Comparison of ENCODE assay signal across 9 cellular contexts in genomic region chr19:49746206-49746958, GRCh38. TPM values are rescaled to one million over a fixed set of nuclear protein-coding genes. Genes with fewer than 3 reads are reported as not detected.
DNase-seq lines count a peak whose midpoint lies in the region; ATAC-seq and TF ChIP-seq lines count a peak whose summit lies in the region.
"Had no signal": no experiment of that assay in that cellular context is flagged by ENCODE, and none has a peak within 500 bp of the region (broad histone marks: within the 10 kb centered on the region; RNA-seq: fewer than 3 reads in every experiment).

No MANE protein-coding gene starts in this region.

- H3K4me1 Mint-ChIP-seq in activated CD4-positive, alpha-beta memory T cell treated with anti-CD3 and anti-CD28 coated beads, Interleukin-2, amount 10 ng/mL, durations not matched to agents 7 days and 5 days = no peaks in the 10 kb centered on the region

- peaks cover 6% of the 10 kb centered on the region for H3K9me3 Mint-ChIP-seq in activated CD4-positive, alpha-beta memory T cell treated with anti-CD3 and anti-CD28 coated beads, Interleukin-2, amount 10 ng/mL, durations not matched to agents 7 days and 5 days

- DNase-seq in DMS 273 (lab: John Stamatoyannopoulos, UW; ENCODE audit: unreplicated experiment) (peak; percentile 30), DMS 273 treated with DMSO at 0.1 percent for 48 hours (lab: John Stamatoyannopoulos, UW) (no peak), fibroblast of pulmonary artery (ENCODE audit: low read depth) (peak; percentile 46), spleen (peak; percentile 83), dedifferentiated amniotic fluid mesenchymal stem cell (ENCODE audit: extremely low spot score) (no peak), KBM-7 (no peak)
- peak; percentile 23 for DNase-seq in activated CD4-positive, alpha-beta memory T cell treated with anti-CD3 and anti-CD28 coated beads, Interleukin-2, amount 10 ng/mL, durations not matched to agents 7 days and 5 days

- H3K4me1 ChIP-seq in spleen = no peaks in the 10 kb centered on the region

- no peaks in the 10 kb centered on the region for H3K36me3 Mint-ChIP-seq in activated CD4-positive, alpha-beta memory T cell treated with anti-CD3 and anti-CD28 coated beads, Interleukin-2, amount 10 ng/mL, durations not matched to agents 7 days and 5 days (ENCODE audit: low read depth)

- no peak for ATAC-seq in GM18517 (IDR thresholded peaks at IDR 0.05; ENCODE audit: unreplicated experiment)

- CTCF ChIA-PET in activated CD4-positive, alpha-beta memory T cell treated with anti-CD3 and anti-CD28 coated beads, Interleukin-2, amount 10 ng/mL, durations not matched to agents 7 days and 5 days (lab: Charles Lee) = no interaction called here

- H3K27me3 ChIP-seq in spleen (replicated peaks in 1 of 7) = no peaks in the 10 kb centered on the region

- 47 to 69% (median 56%) methylated on average over 45 to 52 of the region's 52 CpGs for WGBS in spleen, 5 donors

- POLR2A ChIA-PET in activated CD4-positive, alpha-beta memory T cell treated with anti-CD3 and anti-CD28 coated beads, Interleukin-2, amount 10 ng/mL, durations not matched to agents 7 days and 5 days (lab: Charles Lee) = interaction anchor here (0.6 to 1.3 kb wide), 2 partner anchors 14 to 503 kb away, joined by 3 read pairs; no protein-coding TSS in a partner anchor

- H3K4me3 Mint-ChIP-seq in activated CD4-positive, alpha-beta memory T cell treated with anti-CD3 and anti-CD28 coated beads, Interleukin-2, amount 10 ng/mL, durations not matched to agents 7 days and 5 days = no peak overlapping the region

- no peaks in the 10 kb centered on the region for H3K36me3 ChIP-seq in spleen

- intact Hi-C loops in spleen (cut with DNase I; ENCODE audit: low total_unique reads) = no loop called here

- no peak overlapping the region for H3K27ac Mint-ChIP-seq in activated CD4-positive, alpha-beta memory T cell treated with anti-CD3 and anti-CD28 coated beads, Interleukin-2, amount 10 ng/mL, durations not matched to agents 7 days and 5 days

- TF ChIP-seq CTCF in fibroblast of pulmonary artery (IDR thresholded peaks at IDR 0.05; ENCODE audit: low read length, missing control alignments) = no peak
- no peak for TF ChIP-seq CTCF in spleen (IDR thresholded peaks at IDR 0.05 in 8 of 11, conservative IDR thresholded peaks at IDR 0.05 in 3 of 11)

- H3K9me3 ChIP-seq in spleen = no peaks in the 10 kb centered on the region

- TF ChIP-seq POLR2A in spleen (IDR thresholded peaks at IDR 0.05) = no peak

- H3K27ac ChIP-seq in spleen = no peak overlapping the region

- no peaks in the 10 kb centered on the region for H3K27me3 Mint-ChIP-seq in activated CD4-positive, alpha-beta memory T cell treated with anti-CD3 and anti-CD28 coated beads, Interleukin-2, amount 10 ng/mL, durations not matched to agents 7 days and 5 days

- in situ Hi-C loops in KBM-7 (cut with MboI; ENCODE audit: low pct_unique_long_range_greater_than_20kb, low sequenced_read_pairs) = no loop called here

- H3K4me3 ChIP-seq in fibroblast of pulmonary artery (replicated peaks; ENCODE audit: low read depth, low read length) (no peak overlapping the region), spleen (peak overlapping the region in 1 of 8 donors; percentile 39)

RNA-seq across cellular contexts. Expression of gene TSKS, which starts 16.7 kb away (rescaled TPM):
- total RNA-seq in activated CD4-positive, alpha-beta memory T cell treated with anti-CD3 and anti-CD28 coated beads, Interleukin-2, amount 10 ng/mL, durations not matched to agents 7 days and 5 days = under 1 TPM; 0.63 to 0.86 TPM
- total RNA-seq in spleen = 1 to 10 TPM in 1 of 7 donors, under 1 TPM in 2, not detected in 4; 0.37 to 2.1 (median 0.92) TPM
- 1 to 10 TPM in 1 of 3 donors, under 1 TPM in 2; 0.26 to 1.0 (median 0.85) TPM for polyA plus RNA-seq in spleen
- total RNA-seq: NCI-H460 had no signal

RNA-seq across cellular contexts. Expression of gene AP2A1, which starts 20.4 kb away (rescaled TPM):
- total RNA-seq in activated CD4-positive, alpha-beta memory T cell treated with anti-CD3 and anti-CD28 coated beads, Interleukin-2, amount 10 ng/mL, durations not matched to agents 7 days and 5 days = 10 to 100 TPM; 78.0 to 79.2 TPM
- total RNA-seq in spleen = 100 to 1,000 TPM in 3 of 7 donors, 10 to 100 TPM in 4; 79.8 to 108 (median 95.4) TPM
- 10 to 100 TPM; 18.1 to 43.6 (median 19.0) TPM for polyA plus RNA-seq in spleen

RNA-seq across cellular contexts. Expression of gene CPT1C, which starts 55.5 kb away (rescaled TPM):
- total RNA-seq in activated CD4-positive, alpha-beta memory T cell treated with anti-CD3 and anti-CD28 coated beads, Interleukin-2, amount 10 ng/mL, durations not matched to agents 7 days and 5 days = 1 to 10 TPM; 1.9 to 2.9 TPM
- total RNA-seq in spleen = 10 to 100 TPM in 5 of 7 donors, 1 to 10 TPM in 2; 6.8 to 17.0 (median 16.4) TPM
- polyA plus RNA-seq in spleen = 10 to 100 TPM in 2 of 3 donors, 1 to 10 TPM in 1; 5.2 to 15.7 (median 11.8) TPM

RNA-seq across cellular contexts. Expression of gene ADM5, which starts 57.0 kb away (rescaled TPM):
- total RNA-seq in activated CD4-positive, alpha-beta memory T cell treated with anti-CD3 and anti-CD28 coated beads, Interleukin-2, amount 10 ng/mL, durations not matched to agents 7 days and 5 days = 1 to 10 TPM; 2.6 to 2.9 TPM
- 10 to 100 TPM in 1 of 7 donors, 1 to 10 TPM in 6; 1.4 to 14.2 (median 5.0) TPM for total RNA-seq in spleen
- 1 to 10 TPM; 1.5 to 3.6 (median 3.5) TPM for polyA plus RNA-seq in spleen

Comparison
In these comparisons a context has a peak if more than half of its experiments do, and no peak if none do; other contexts are left out.
1. DNase-seq: peak in DMS 273 (single experiment), activated CD4-positive, alpha-beta memory T cell treated with anti-CD3 and anti-CD28 coated beads, Interleukin-2, amount 10 ng/mL, durations not matched to agents 7 days and 5 days (single experiment), fibroblast of pulmonary artery (single experiment) and spleen (single experiment); none in DMS 273 treated with DMSO at 0.1 percent for 48 hours (single experiment), dedifferentiated amniotic fluid mesenchymal stem cell (single experiment) and KBM-7 (single experiment).